19 cellular contexts compared by ENCODE assay signal in the genomic region with DNA sequence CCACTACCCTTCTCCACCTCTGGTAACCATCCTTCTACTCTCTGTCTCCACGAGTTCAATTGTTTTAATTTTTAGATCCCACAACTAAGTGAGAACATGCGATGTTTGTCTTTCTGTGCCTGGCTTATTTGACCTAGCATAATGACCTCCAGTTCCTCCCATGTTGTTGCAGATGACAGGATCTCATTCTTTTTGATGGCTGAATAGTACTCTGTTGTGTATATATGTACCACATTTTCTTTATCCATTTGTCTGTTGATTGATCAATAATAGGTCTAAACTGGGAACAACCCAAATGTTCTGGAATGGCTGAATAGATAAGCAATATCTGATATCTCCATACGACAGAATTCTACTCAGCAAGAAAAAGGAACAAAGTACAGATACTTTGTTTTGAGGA.
DNase-seq lines count a peak whose midpoint lies in the region; ATAC-seq, FAIRE-seq and TF ChIP-seq lines count a peak whose summit lies in the region.
"Had no signal": no experiment of that assay in that cellular context is flagged by ENCODE, and none has a peak within 500 bp of the region (broad histone marks: within the 10 kb centered on the region; RNA-seq: fewer than 3 reads in every experiment).

No MANE protein-coding gene starts in this region.

- no peak overlapping the region for H3K27ac Mint-ChIP-seq in astrocyte (ENCODE audit: unreplicated experiment)
- H3K27ac Mint-ChIP-seq: CD4-positive, alpha-beta T cell; H9 had no signal

- H3K36me3 ChIP-seq in SK-N-SH (replicated peaks in 1 of 2; ENCODE audit: control insufficient read depth in 1 of 2, insufficient read depth in 2 of 2, low read length in 1 of 2): no peaks in the 10 kb centered on the region
- no peaks in the 10 kb centered on the region for H3K36me3 ChIP-seq in astrocyte (ENCODE audit: insufficient read depth, low read length)

- TF ChIP-seq EP300 in SK-N-SH (IDR thresholded peaks at IDR 0.05; ENCODE audit: borderline replicate concordance in 1 of 2, low read depth in 1 of 2, low read length in 1 of 2): no peak

- H3K9ac ChIP-seq in SK-N-SH (no peak overlapping the region), astrocyte (ENCODE audit: low read length) (no peak overlapping the region)

- H3K4me3 ChIP-seq in SK-N-SH (ENCODE audit: low read depth in 2 of 2, low read length in 1 of 2) (no peak overlapping the region), astrocyte (ENCODE audit: insufficient read depth, low read depth, low read length) (no peak overlapping the region), dorsolateral prefrontal cortex (no peak overlapping the region), foreskin fibroblast (ENCODE audit: low read depth in 1 of 2, low read length in 2 of 2) (no peak overlapping the region)
- H3K4me3 ChIP-seq: A549 had no signal

- H3K9me3 Mint-ChIP-seq in astrocyte (ENCODE audit: unreplicated experiment): peaks cover 7% of the 10 kb centered on the region

- H4K20me1 ChIP-seq in SK-N-SH (ENCODE audit: insufficient read depth) (no peaks in the 10 kb centered on the region), astrocyte (ENCODE audit: insufficient read depth, low read length) (no peaks in the 10 kb centered on the region)

- H3K27me3 Mint-ChIP-seq in astrocyte (ENCODE audit: low read depth, unreplicated experiment): no peaks in the 10 kb centered on the region
- H3K27me3 Mint-ChIP-seq: CD4-positive, alpha-beta T cell had no signal

- no peaks in the 10 kb centered on the region for H3K9me2 ChIP-seq in SK-N-SH

- TF ChIP-seq RAD21 in SK-N-SH (IDR thresholded peaks at IDR 0.05; ENCODE audit: low read length): no peak

- intact Hi-C loops in dorsolateral prefrontal cortex (cut with DNase I): loop anchor here in 1 of 2 donors (5.0 kb wide), 1 partner anchor 59 kb away; no protein-coding TSS in a partner anchor

- no peaks in the 10 kb centered on the region for H3K4me1 Mint-ChIP-seq in astrocyte (ENCODE audit: low read depth, unreplicated experiment)
- H3K4me1 Mint-ChIP-seq: H9 had no signal

- H3K79me2 ChIP-seq in SK-N-SH (ENCODE audit: insufficient read depth) (no peaks in the 10 kb centered on the region), astrocyte (ENCODE audit: insufficient read depth, low read length) (no peaks in the 10 kb centered on the region)

- H3K27me3 ChIP-seq in SK-N-SH (ENCODE audit: insufficient read depth): no peaks in the 10 kb centered on the region
- H3K27me3 ChIP-seq in astrocyte (ENCODE audit: insufficient read depth, low read length): no peaks in the 10 kb centered on the region
- peaks cover 0 to 10% (median 0%) of the 10 kb centered on the region in 45 donors for H3K27me3 ChIP-seq in dorsolateral prefrontal cortex

- H3K27ac ChIP-seq in SK-N-SH (ENCODE audit: low read depth in 2 of 2, low read length in 1 of 2) (no peak overlapping the region), astrocyte (ENCODE audit: low read depth, low read length) (no peak overlapping the region), dorsolateral prefrontal cortex (peak overlapping the region in 54 of 59 donors; percentile 58 to 95 (median 88))
- H3K27ac ChIP-seq: 22Rv1, A549, C4-2B had no signal

- H3K4me2 ChIP-seq in SK-N-SH: no peak overlapping the region
- H3K4me2 ChIP-seq in astrocyte (ENCODE audit: low read length): no peak overlapping the region
- H3K4me2 ChIP-seq: A549 had no signal

- no peaks in the 10 kb centered on the region for H3K4me1 ChIP-seq in SK-N-SH (ENCODE audit: control insufficient read depth in 1 of 2, insufficient read depth in 2 of 2, low read depth in 1 of 2, low read length in 1 of 2)
- no peaks in the 10 kb centered on the region for H3K4me1 ChIP-seq in astrocyte (ENCODE audit: insufficient read depth, low read length)
- H3K4me1 ChIP-seq: A549, Caco-2 had no signal

- 48% methylated on average over 3 of the region's 3 CpGs for WGBS in SK-N-SH (ENCODE audit: low lambda C conversion rate)

- CTCF ChIA-PET in SK-N-SH (lab: Yijun Ruan, JAX): no interaction called here

- peak; percentile 37 for FAIRE-seq in astrocyte (lab: Jason Lieb, UNC)
- FAIRE-seq: D721Med, G401.6, GM12891, GM19239, H1 had no signal

- TF ChIP-seq CTCF in SK-N-SH (IDR thresholded peaks at IDR 0.05) (no peak), astrocyte (IDR thresholded peaks at IDR 0.05; ENCODE audit: insufficient read depth, low read depth, low read length) (no peak), dorsolateral prefrontal cortex (IDR thresholded peaks at IDR 0.05 in 54 of 56, conservative IDR thresholded peaks at IDR 0.05 in 2 of 56; ENCODE audit: low read depth in 1 of 56, partially characterized antibody in 56 of 56) (no peak), foreskin fibroblast (IDR thresholded peaks at IDR 0.05; ENCODE audit: low read depth, low read length) (no peak)

- H3K4me3 Mint-ChIP-seq in astrocyte (ENCODE audit: unreplicated experiment): no peak overlapping the region
- H3K4me3 Mint-ChIP-seq: CD4-positive, alpha-beta T cell; H9 had no signal

- no peaks in the 10 kb centered on the region for H3K36me3 Mint-ChIP-seq in astrocyte (ENCODE audit: low read depth, unreplicated experiment)

- H2AFZ ChIP-seq in SK-N-SH (ENCODE audit: low read depth) (no peak overlapping the region), astrocyte (ENCODE audit: low read depth, low read length) (no peak overlapping the region)

- peaks cover 4% of the 10 kb centered on the region for H3F3A ChIP-seq in SK-N-SH (replicated peaks; ENCODE audit: insufficient read depth)

- no peak for ATAC-seq in SK-N-SH treated with all-trans-retinoic acid at 6 μM for 48 hours
- ATAC-seq: A549 had no signal

- DNase-seq in SK-N-SH (no peak), astrocyte (ENCODE audit: low read depth) (no peak), dorsolateral prefrontal cortex (no peak), putamen (ENCODE audit: low spot score) (no peak), foreskin fibroblast (no peak), NCI-H748 (lab: John Stamatoyannopoulos, UW; ENCODE audit: unreplicated experiment) (no peak)
- DNase-seq: AML-193; Caco-2; CD4-positive, alpha-beta T cell; H9 had no signal

- POLR2A ChIA-PET in SK-N-SH (lab: Yijun Ruan, JAX): no interaction called here

- H3K9me3 ChIP-seq in SK-N-SH (no peaks in the 10 kb centered on the region), astrocyte (ENCODE audit: insufficient read depth, low read depth, low read length) (no peaks in the 10 kb centered on the region)
- H3K9me3 ChIP-seq: A549, Caco-2 had no signal

TF ChIP-seq in SK-N-SH treated with all-trans-retinoic acid at 6 μM for 48 hours, 23 proteins besides CTCF, POLR2A, EP300 and RAD21:
- TF ChIP-seq PATZ1 (CRISPR knock-in tag; IDR thresholded peaks at IDR 0.05; ENCODE audit: borderline replicate concordance) (no peak), ZNF8 (CRISPR knock-in tag; IDR thresholded peaks at IDR 0.05) (peak; percentile 69)
TF ChIP-seq in SK-N-SH treated with all-trans-retinoic acid at 6 μM for 48 hours: peak in this region for 1.

TF ChIP-seq in SK-N-SH, 30 proteins besides CTCF, POLR2A, EP300 and RAD21:
- TF ChIP-seq TAF1 (IDR thresholded peaks at IDR 0.05; ENCODE audit: borderline replicate concordance, low read depth, low read length) (no peak), USF1 (IDR thresholded peaks at IDR 0.05; ENCODE audit: borderline replicate concordance, low read depth) (no peak), TCF12 (IDR thresholded peaks at IDR 0.05) (no peak), RCOR1 (IDR thresholded peaks at IDR 0.05; ENCODE audit: low read length) (no peak), MXI1 (IDR thresholded peaks at IDR 0.05; ENCODE audit: low read depth, low read length) (no peak), IRF3 (IDR thresholded peaks at IDR 0.05; ENCODE audit: low read depth, low read length) (no peak), RXRA (IDR thresholded peaks at IDR 0.05; ENCODE audit: borderline replicate concordance, low read depth) (no peak), SMC3 (IDR thresholded peaks at IDR 0.05; ENCODE audit: low read depth, low read length) (no peak), TEAD4 (IDR thresholded peaks at IDR 0.05; ENCODE audit: borderline replicate concordance, insufficient read depth) (no peak), NFIC (IDR thresholded peaks at IDR 0.05; ENCODE audit: borderline replicate concordance) (no peak), NRF1 (IDR thresholded peaks at IDR 0.05; ENCODE audit: low read depth, low read length) (no peak), JUND (IDR thresholded peaks at IDR 0.05) (no peak), FOSL2 (IDR thresholded peaks at IDR 0.05; ENCODE audit: borderline replicate concordance, low read depth) (no peak), GABPA (IDR thresholded peaks at IDR 0.05; ENCODE audit: low read depth) (no peak), CHD2 (IDR thresholded peaks at IDR 0.05; ENCODE audit: low read length, partially characterized antibody) (no peak), MEF2A (IDR thresholded peaks at IDR 0.05; ENCODE audit: borderline replicate concordance, low read depth) (no peak)
- TF ChIP-seq, protein P1, sequence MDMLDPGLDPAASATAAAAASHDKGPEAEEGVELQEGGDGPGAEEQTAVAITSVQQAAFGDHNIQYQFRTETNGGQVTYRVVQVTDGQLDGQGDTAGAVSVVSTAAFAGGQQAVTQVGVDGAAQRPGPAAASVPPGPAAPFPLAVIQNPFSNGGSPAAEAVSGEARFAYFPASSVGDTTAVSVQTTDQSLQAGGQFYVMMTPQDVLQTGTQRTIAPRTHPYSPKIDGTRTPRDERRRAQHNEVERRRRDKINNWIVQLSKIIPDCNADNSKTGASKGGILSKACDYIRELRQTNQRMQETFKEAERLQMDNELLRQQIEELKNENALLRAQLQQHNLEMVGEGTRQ (IDR thresholded peaks at IDR 0.05; ENCODE audit: borderline replicate concordance, low read depth, low read length): no peak

Comparison
In these comparisons a context has a peak if more than half of its experiments do, and no peak if none do; other contexts are left out.
1. H3K27ac ChIP-seq: peak in dorsolateral prefrontal cortex (54 of 59); none in SK-N-SH (0 of 2) and astrocyte (single experiment).